8 cellular contexts compared by ENCODE assay signal in genomic region chr18:2846638-2847340, GRCh38. TPM values are rescaled to one million over a fixed set of nuclear protein-coding genes. Genes with fewer than 3 reads are reported as not detected.
A peak's percentile ranks its signal among the peaks of the same experiment; 100 is the strongest.
DNase-seq lines count a peak whose midpoint lies in the region; ATAC-seq and TF ChIP-seq lines count a peak whose summit lies in the region.

Gene EMILIN2 (plus strand): TSS chr18:2847006. CDS start chr18:2847189, 183 bp downstream.

- DNase-seq in A172 (ENCODE audit: low spot score) (peak; percentile 19), NB4 (ENCODE audit: low read depth) (peak; percentile 93), hepatic stellate cell (ENCODE audit: low spot score) (peak; percentile 27), skeletal muscle cell (ENCODE audit: low read depth) (no peak), NCI-H2227 treated with DMSO at 0.1 percent for 48 hours (lab: John Stamatoyannopoulos, UW) (no peak)
- peak; percentile 43 for DNase-seq in activated naive CD8-positive, alpha-beta T cell treated with anti-CD3 and anti-CD28 coated beads for 36 hours

- H3K27ac Mint-ChIP-seq in activated naive CD8-positive, alpha-beta T cell treated with anti-CD3 and anti-CD28 coated beads for 36 hours, result no peak within 1 kb of the TSS

- H3K4me3 Mint-ChIP-seq in activated naive CD8-positive, alpha-beta T cell treated with anti-CD3 and anti-CD28 coated beads for 36 hours, result peak within 1 kb of the TSS; percentile 80

- TF ChIP-seq POLR2A in NB4 (IDR thresholded peaks at IDR 0.05; ENCODE audit: extremely low read depth, insufficient read length), result no peak

- H3K36me3 Mint-ChIP-seq in activated naive CD8-positive, alpha-beta T cell treated with anti-CD3 and anti-CD28 coated beads for 36 hours, result no peaks in the 10 kb centered on the region

- H3K27me3 Mint-ChIP-seq in activated naive CD8-positive, alpha-beta T cell treated with anti-CD3 and anti-CD28 coated beads for 36 hours, result peaks cover 60% of the 10 kb centered on the region

- no peak for TF ChIP-seq CTCF in NB4 (IDR thresholded peaks at IDR 0.05; ENCODE audit: low read depth, low read length)

- ATAC-seq in GM21360 (IDR thresholded peaks at IDR 0.05; ENCODE audit: unreplicated experiment) (peak; percentile 59), GM19467 (IDR thresholded peaks at IDR 0.05; ENCODE audit: unreplicated experiment) (no peak)

- H3K9me3 Mint-ChIP-seq in activated naive CD8-positive, alpha-beta T cell treated with anti-CD3 and anti-CD28 coated beads for 36 hours, result no peaks in the 10 kb centered on the region

- peaks cover 22% of the 10 kb centered on the region for H3K4me1 Mint-ChIP-seq in activated naive CD8-positive, alpha-beta T cell treated with anti-CD3 and anti-CD28 coated beads for 36 hours

- H3K4me3 ChIP-seq in NB4 (ENCODE audit: low read depth, low read length) (peak within 1 kb of the TSS; percentile 73), skeletal muscle cell (ENCODE audit: low read depth, low read length) (peak within 1 kb of the TSS; percentile 62)

RNA-seq across cellular contexts. Expression of gene EMILIN2, which starts in this region (rescaled TPM):
- 1.7 and 4.3 TPM in 2 replicates for total RNA-seq in A172 (2014; rRNA removed; shearing (Covaris generic))
- 10 to 100 TPM; 26.3 to 30.2 TPM for total RNA-seq in activated naive CD8-positive, alpha-beta T cell treated with anti-CD3 and anti-CD28 coated beads for 36 hours

Comparison
In these comparisons a context has a peak if more than half of its experiments do, and no peak if none do; other contexts are left out.
1. DNase-seq: peak in A172 (single experiment), NB4 (single experiment), activated naive CD8-positive, alpha-beta T cell treated with anti-CD3 and anti-CD28 coated beads for 36 hours (single experiment) and hepatic stellate cell (single experiment); none in skeletal muscle cell (single experiment) and NCI-H2227 treated with DMSO at 0.1 percent for 48 hours (single experiment).